In the genomic region with DNA sequence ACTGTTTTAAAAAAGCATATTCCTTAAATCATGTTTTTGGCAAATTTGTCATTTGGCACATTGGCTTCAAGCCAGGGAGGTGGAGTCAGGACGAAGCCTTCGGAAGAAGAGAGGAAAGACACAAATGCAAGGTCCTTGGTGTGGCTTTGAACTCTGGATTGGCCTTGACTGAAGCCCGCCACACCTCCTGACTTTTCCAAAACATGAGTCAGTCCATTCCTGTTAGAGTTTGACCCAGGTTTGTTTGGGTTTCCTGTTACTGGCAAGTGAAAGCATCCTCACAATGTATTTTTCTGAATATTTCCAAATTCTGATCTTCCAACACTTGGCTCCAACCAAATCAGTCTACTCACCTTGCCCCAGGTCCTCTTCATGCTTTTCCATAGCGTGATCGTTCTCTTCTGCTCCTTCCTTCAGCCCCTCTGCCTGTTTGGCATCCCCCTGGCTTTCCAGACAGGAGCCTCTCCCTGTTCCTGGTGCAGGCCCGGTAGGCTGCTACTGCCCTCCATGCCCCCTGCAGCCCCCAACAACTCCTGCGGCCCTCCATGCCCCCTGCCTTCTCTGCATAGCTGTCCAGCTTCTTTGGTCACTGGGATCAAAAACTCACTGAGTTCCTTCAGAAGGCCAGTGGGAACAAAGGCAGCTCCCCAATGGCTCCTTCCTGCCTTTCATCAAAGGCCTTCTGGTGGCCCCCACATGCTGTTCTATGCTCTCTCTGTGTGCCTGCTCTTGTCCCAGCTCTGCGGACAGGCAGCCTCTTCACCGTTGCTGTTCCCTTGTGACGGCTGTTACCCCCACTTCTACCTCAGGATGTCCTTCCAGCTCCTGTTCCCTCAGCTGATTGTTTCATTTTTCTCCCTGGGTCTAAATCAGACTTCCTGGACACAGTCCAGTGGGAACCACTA, we compare ENCODE assay signal across 1 cellular context.
TF ChIP-seq lines count a peak whose summit lies in the region.

No MANE protein-coding gene starts in this region.

TF ChIP-seq in HepG2, 621 proteins besides CTCF, POLR2A, EP300 and RAD21 (continued from another document and continues in another):
- TF ChIP-seq, protein P1, sequence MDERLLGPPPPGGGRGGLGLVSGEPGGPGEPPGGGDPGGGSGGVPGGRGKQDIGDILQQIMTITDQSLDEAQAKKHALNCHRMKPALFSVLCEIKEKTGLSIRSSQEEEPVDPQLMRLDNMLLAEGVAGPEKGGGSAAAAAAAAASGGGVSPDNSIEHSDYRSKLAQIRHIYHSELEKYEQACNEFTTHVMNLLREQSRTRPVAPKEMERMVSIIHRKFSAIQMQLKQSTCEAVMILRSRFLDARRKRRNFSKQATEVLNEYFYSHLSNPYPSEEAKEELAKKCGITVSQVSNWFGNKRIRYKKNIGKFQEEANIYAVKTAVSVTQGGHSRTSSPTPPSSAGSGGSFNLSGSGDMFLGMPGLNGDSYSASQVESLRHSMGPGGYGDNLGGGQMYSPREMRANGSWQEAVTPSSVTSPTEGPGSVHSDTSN (CRISPR knock-in tag; IDR thresholded peaks at IDR 0.05) = no peak
- TF ChIP-seq ZNF256 (CRISPR knock-in tag; conservative IDR thresholded peaks at IDR 0.05) = no peak
- TF ChIP-seq SOX5 (CRISPR knock-in tag; IDR thresholded peaks at IDR 0.05; ENCODE audit: borderline replicate concordance) = peak; percentile 80; the same call in 1 of the 2 replicates
- TF ChIP-seq SAP130 (CRISPR knock-in tag; IDR thresholded peaks at IDR 0.05; ENCODE audit: low read depth) = peak; percentile 85
- TF ChIP-seq, protein P2, sequence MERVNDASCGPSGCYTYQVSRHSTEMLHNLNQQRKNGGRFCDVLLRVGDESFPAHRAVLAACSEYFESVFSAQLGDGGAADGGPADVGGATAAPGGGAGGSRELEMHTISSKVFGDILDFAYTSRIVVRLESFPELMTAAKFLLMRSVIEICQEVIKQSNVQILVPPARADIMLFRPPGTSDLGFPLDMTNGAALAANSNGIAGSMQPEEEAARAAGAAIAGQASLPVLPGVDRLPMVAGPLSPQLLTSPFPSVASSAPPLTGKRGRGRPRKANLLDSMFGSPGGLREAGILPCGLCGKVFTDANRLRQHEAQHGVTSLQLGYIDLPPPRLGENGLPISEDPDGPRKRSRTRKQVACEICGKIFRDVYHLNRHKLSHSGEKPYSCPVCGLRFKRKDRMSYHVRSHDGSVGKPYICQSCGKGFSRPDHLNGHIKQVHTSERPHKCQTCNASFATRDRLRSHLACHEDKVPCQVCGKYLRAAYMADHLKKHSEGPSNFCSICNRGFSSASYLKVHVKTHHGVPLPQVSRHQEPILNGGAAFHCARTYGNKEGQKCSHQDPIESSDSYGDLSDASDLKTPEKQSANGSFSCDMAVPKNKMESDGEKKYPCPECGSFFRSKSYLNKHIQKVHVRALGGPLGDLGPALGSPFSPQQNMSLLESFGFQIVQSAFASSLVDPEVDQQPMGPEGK (CRISPR knock-in tag; IDR thresholded peaks at IDR 0.05) = peak; percentile 33
- TF ChIP-seq PCBP1 (IDR thresholded peaks at IDR 0.05; ENCODE audit: borderline replicate concordance, low read depth, low read length) = no peak
- peak; percentile 74 for TF ChIP-seq FOXA3 (CRISPR knock-in tag; IDR thresholded peaks at IDR 0.05)
- TF ChIP-seq ESRRA (CRISPR knock-in tag; IDR thresholded peaks at IDR 0.05; ENCODE audit: low read depth) = peak; percentile 71; the same call in 1 of the 2 replicates
- TF ChIP-seq, protein P3, sequence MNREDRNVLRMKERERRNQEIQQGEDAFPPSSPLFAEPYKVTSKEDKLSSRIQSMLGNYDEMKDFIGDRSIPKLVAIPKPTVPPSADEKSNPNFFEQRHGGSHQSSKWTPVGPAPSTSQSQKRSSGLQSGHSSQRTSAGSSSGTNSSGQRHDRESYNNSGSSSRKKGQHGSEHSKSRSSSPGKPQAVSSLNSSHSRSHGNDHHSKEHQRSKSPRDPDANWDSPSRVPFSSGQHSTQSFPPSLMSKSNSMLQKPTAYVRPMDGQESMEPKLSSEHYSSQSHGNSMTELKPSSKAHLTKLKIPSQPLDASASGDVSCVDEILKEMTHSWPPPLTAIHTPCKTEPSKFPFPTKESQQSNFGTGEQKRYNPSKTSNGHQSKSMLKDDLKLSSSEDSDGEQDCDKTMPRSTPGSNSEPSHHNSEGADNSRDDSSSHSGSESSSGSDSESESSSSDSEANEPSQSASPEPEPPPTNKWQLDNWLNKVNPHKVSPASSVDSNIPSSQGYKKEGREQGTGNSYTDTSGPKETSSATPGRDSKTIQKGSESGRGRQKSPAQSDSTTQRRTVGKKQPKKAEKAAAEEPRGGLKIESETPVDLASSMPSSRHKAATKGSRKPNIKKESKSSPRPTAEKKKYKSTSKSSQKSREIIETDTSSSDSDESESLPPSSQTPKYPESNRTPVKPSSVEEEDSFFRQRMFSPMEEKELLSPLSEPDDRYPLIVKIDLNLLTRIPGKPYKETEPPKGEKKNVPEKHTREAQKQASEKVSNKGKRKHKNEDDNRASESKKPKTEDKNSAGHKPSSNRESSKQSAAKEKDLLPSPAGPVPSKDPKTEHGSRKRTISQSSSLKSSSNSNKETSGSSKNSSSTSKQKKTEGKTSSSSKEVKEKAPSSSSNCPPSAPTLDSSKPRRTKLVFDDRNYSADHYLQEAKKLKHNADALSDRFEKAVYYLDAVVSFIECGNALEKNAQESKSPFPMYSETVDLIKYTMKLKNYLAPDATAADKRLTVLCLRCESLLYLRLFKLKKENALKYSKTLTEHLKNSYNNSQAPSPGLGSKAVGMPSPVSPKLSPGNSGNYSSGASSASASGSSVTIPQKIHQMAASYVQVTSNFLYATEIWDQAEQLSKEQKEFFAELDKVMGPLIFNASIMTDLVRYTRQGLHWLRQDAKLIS (CRISPR knock-in tag; IDR thresholded peaks at IDR 0.05) = no peak
- TF ChIP-seq GPN1 (CRISPR knock-in tag; IDR thresholded peaks at IDR 0.05; ENCODE audit: borderline replicate concordance) = no peak
- TF ChIP-seq, protein P4, sequence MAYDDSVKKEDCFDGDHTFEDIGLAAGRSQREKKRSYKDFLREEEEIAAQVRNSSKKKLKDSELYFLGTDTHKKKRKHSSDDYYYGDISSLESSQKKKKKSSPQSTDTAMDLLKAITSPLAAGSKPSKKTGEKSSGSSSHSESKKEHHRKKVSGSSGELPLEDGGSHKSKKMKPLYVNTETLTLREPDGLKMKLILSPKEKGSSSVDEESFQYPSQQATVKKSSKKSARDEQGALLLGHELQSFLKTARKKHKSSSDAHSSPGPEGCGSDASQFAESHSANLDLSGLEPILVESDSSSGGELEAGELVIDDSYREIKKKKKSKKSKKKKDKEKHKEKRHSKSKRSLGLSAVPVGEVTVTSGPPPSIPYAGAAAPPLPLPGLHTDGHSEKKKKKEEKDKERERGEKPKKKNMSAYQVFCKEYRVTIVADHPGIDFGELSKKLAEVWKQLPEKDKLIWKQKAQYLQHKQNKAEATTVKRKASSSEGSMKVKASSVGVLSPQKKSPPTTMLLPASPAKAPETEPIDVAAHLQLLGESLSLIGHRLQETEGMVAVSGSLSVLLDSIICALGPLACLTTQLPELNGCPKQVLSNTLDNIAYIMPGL (CRISPR knock-in tag; IDR thresholded peaks at IDR 0.05; ENCODE audit: borderline replicate concordance in 1 of 2, low read depth in 1 of 2) = peak; percentile 37 to 40; a peak in 1 of 4 replicates
- TF ChIP-seq, protein P5, sequence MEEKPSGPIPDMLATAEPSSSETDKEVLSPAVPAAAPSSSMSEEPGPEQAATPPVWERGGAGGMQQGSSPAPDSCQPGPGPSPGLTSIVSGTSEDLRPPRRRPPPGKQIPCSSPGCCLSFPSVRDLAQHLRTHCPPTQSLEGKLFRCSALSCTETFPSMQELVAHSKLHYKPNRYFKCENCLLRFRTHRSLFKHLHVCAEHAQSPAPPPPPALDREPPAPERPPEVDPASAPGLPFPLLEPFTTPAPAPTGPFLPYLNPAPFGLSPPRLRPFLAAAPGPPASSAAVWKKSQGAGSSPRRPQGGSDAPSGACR (CRISPR knock-in tag; IDR thresholded peaks at IDR 0.05) = 0 out of 2 replicates have a peak, but pooled peaks have one; percentile 57
- TF ChIP-seq SAFB2 (CRISPR knock-in tag; IDR thresholded peaks at IDR 0.05; ENCODE audit: borderline replicate concordance, low read depth) = no peak
- TF ChIP-seq MXD4 (CRISPR knock-in tag; IDR thresholded peaks at IDR 0.05) = peak; percentile 64
- TF ChIP-seq, protein P6, sequence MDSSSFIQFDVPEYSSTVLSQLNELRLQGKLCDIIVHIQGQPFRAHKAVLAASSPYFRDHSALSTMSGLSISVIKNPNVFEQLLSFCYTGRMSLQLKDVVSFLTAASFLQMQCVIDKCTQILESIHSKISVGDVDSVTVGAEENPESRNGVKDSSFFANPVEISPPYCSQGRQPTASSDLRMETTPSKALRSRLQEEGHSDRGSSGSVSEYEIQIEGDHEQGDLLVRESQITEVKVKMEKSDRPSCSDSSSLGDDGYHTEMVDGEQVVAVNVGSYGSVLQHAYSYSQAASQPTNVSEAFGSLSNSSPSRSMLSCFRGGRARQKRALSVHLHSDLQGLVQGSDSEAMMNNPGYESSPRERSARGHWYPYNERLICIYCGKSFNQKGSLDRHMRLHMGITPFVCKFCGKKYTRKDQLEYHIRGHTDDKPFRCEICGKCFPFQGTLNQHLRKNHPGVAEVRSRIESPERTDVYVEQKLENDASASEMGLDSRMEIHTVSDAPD (CRISPR knock-in tag; IDR thresholded peaks at IDR 0.05) = peak; percentile 73
- TF ChIP-seq ZNF350 (CRISPR knock-in tag; IDR thresholded peaks at IDR 0.05; ENCODE audit: borderline replicate concordance, low read depth) = no peak
- peak; percentile 38; the same call in 1 of the 2 replicates for TF ChIP-seq NFKBIZ (CRISPR knock-in tag; IDR thresholded peaks at IDR 0.05)
- no peak for TF ChIP-seq KLF12 (CRISPR knock-in tag; IDR thresholded peaks at IDR 0.05; ENCODE audit: borderline replicate concordance)
- peak; percentile 9; the same call in 1 of the 2 replicates for TF ChIP-seq ZFY (CRISPR knock-in tag; IDR thresholded peaks at IDR 0.05)
- no peak for TF ChIP-seq ZNF282 (IDR thresholded peaks at IDR 0.05; ENCODE audit: partially characterized antibody)
- no peak; the same call in none of the 2 replicates for TF ChIP-seq ZBTB7B (CRISPR knock-in tag; IDR thresholded peaks at IDR 0.05)
- no peak; the same call in 1 of the 2 replicates for TF ChIP-seq ZNF816 (CRISPR knock-in tag; IDR thresholded peaks at IDR 0.05; ENCODE audit: borderline replicate concordance)
- TF ChIP-seq, protein P7, sequence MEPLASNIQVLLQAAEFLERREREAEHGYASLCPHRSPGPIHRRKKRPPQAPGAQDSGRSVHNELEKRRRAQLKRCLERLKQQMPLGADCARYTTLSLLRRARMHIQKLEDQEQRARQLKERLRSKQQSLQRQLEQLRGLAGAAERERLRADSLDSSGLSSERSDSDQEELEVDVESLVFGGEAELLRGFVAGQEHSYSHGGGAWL (CRISPR knock-in tag; IDR thresholded peaks at IDR 0.05) = no peak
- TF ChIP-seq, protein P8, sequence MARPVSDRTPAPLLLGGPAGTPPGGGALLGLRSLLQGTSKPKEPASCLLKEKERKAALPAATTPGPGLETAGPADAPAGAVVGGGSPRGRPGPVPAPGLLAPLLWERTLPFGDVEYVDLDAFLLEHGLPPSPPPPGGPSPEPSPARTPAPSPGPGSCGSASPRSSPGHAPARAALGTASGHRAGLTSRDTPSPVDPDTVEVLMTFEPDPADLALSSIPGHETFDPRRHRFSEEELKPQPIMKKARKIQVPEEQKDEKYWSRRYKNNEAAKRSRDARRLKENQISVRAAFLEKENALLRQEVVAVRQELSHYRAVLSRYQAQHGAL (CRISPR knock-in tag; IDR thresholded peaks at IDR 0.05; ENCODE audit: not compliant biosample characterization) = no peak
- peak; percentile 64 for TF ChIP-seq FOXK2 (IDR thresholded peaks at IDR 0.05)
- TF ChIP-seq, protein P9, sequence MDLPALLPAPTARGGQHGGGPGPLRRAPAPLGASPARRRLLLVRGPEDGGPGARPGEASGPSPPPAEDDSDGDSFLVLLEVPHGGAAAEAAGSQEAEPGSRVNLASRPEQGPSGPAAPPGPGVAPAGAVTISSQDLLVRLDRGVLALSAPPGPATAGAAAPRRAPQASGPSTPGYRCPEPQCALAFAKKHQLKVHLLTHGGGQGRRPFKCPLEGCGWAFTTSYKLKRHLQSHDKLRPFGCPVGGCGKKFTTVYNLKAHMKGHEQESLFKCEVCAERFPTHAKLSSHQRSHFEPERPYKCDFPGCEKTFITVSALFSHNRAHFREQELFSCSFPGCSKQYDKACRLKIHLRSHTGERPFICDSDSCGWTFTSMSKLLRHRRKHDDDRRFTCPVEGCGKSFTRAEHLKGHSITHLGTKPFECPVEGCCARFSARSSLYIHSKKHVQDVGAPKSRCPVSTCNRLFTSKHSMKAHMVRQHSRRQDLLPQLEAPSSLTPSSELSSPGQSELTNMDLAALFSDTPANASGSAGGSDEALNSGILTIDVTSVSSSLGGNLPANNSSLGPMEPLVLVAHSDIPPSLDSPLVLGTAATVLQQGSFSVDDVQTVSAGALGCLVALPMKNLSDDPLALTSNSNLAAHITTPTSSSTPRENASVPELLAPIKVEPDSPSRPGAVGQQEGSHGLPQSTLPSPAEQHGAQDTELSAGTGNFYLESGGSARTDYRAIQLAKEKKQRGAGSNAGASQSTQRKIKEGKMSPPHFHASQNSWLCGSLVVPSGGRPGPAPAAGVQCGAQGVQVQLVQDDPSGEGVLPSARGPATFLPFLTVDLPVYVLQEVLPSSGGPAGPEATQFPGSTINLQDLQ (CRISPR knock-in tag; IDR thresholded peaks at IDR 0.05) = no peak
- TF ChIP-seq ZNF224 (CRISPR knock-in tag; IDR thresholded peaks at IDR 0.05) = no peak
- TF ChIP-seq FOXP1 (IDR thresholded peaks at IDR 0.05) = no peak
- TF ChIP-seq FOXP1 (CRISPR knock-in tag; IDR thresholded peaks at IDR 0.05) = peak; percentile 53; the same call in 1 of the 2 replicates
- TF ChIP-seq, protein P10, sequence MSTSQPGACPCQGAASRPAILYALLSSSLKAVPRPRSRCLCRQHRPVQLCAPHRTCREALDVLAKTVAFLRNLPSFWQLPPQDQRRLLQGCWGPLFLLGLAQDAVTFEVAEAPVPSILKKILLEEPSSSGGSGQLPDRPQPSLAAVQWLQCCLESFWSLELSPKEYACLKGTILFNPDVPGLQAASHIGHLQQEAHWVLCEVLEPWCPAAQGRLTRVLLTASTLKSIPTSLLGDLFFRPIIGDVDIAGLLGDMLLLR (CRISPR knock-in tag; IDR thresholded peaks at IDR 0.05) = no peak
- TF ChIP-seq, protein P11, sequence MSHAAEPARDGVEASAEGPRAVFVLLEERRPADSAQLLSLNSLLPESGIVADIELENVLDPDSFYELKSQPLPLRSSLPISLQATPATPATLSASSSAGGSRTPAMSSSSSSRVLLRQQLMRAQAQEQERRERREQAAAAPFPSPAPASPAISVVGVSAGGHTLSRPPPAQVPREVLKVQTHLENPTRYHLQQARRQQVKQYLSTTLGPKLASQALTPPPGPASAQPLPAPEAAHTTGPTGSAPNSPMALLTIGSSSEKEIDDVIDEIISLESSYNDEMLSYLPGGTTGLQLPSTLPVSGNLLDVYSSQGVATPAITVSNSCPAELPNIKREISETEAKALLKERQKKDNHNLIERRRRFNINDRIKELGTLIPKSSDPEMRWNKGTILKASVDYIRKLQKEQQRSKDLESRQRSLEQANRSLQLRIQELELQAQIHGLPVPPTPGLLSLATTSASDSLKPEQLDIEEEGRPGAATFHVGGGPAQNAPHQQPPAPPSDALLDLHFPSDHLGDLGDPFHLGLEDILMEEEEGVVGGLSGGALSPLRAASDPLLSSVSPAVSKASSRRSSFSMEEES (CRISPR knock-in tag; IDR thresholded peaks at IDR 0.05) = peak; percentile 90
- peak; percentile 98 for TF ChIP-seq TBL1XR1 (IDR thresholded peaks at IDR 0.05; ENCODE audit: borderline replicate concordance, low read length, partially characterized antibody)
- TF ChIP-seq FOXK1 (CRISPR knock-in tag; IDR thresholded peaks at IDR 0.05; ENCODE audit: borderline replicate concordance, low read depth) = peak; percentile 91; the same call in 1 of the 2 replicates
